32 cellular contexts compared by ENCODE assay signal in the genomic region with DNA sequence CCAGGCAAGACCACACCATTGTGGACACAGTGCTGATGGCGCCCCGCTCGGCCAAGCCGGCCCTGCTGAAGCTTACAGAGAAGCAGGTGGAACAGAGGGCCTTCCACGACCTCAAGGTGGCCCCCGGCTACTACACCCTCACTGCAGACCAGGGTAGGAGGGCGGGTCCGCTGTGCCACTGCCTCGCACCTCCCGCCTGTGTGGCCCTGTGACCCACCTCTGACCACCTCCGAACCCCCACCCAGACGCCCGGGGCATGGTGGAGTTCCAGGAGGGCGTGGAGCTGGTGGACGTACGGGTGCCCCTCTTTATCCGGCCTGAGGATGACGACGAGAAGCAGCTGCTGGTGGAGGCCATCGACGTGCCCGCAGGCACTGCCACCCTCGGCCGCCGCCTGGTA.
"Had no signal": no experiment of that assay in that cellular context is flagged by ENCODE, and none has a peak within 500 bp of the region (broad histone marks: within the 10 kb centered on the region; RNA-seq: fewer than 3 reads in every experiment).

No MANE protein-coding gene starts in this region.

- H3K27me3 ChIP-seq: ascending aorta, cardiac muscle cell, MG63, Peyer's patch had no signal

- H3K4me3 ChIP-seq: ascending aorta, cardiac muscle cell, MG63, Peyer's patch had no signal

- ATAC-seq: activated T-cell treated with anti-CD3 and anti-CD28 coated beads, Interleukin-2, amount 50 U/mL, for 4 hours; PC-3 had no signal

- H3K27me3 Mint-ChIP-seq: activated CD4-positive, alpha-beta memory T cell treated with anti-CD3 and anti-CD28 coated beads for 36 hours; activated naive CD8-positive, alpha-beta T cell treated with anti-CD3 and anti-CD28 coated beads for 36 hours; central memory CD8-positive, alpha-beta T cell had no signal

- H3K27ac Mint-ChIP-seq: activated CD4-positive, alpha-beta memory T cell treated with anti-CD3 and anti-CD28 coated beads for 36 hours; activated naive CD4-positive, alpha-beta T cell treated with anti-CD3 and anti-CD28 coated beads for 36 hours; activated naive CD8-positive, alpha-beta T cell treated with anti-CD3 and anti-CD28 coated beads for 36 hours; activated T-helper 1 cell treated with anti-CD3 and anti-CD28 coated beads, Interleukin-12 subunit alpha, Interleukin-12 subunit beta, Interleukin-2, Interleukin-4 antibody, amounts not matched to agents 30 ng/mL and 10 ng/mL and 1 ng/mL, durations not matched to agents 14 hours and 24 hours and 36 hours; T-helper 2 cell treated with Interferon-gamma antibody and Interleukin-4, amounts not matched to agents 5 μg/mL and 100 μg/mL, for 36 hours had no signal

- H3K27ac ChIP-seq: ascending aorta, cardiac muscle cell, Peyer's patch had no signal

- H3K9me3 Mint-ChIP-seq: activated CD4-positive, alpha-beta memory T cell treated with anti-CD3 and anti-CD28 coated beads for 36 hours; activated naive CD4-positive, alpha-beta T cell treated with anti-CD3 and anti-CD28 coated beads for 36 hours; activated naive CD8-positive, alpha-beta T cell treated with anti-CD3 and anti-CD28 coated beads for 36 hours; activated T-cell treated with anti-CD3 and anti-CD28 coated beads, Interleukin-2, amount 50 U/mL, for 4 hours; activated T-helper 1 cell treated with anti-CD3 and anti-CD28 coated beads, Interleukin-12 subunit alpha, Interleukin-12 subunit beta, Interleukin-2, Interleukin-4 antibody, amounts not matched to agents 30 ng/mL and 10 ng/mL and 1 ng/mL, durations not matched to agents 14 hours and 24 hours and 36 hours; central memory CD8-positive, alpha-beta T cell; T-helper 2 cell treated with Interferon-gamma antibody and Interleukin-4, amounts not matched to agents 5 μg/mL and 100 μg/mL, for 36 hours had no signal

- H3K9me3 ChIP-seq: ascending aorta, MG63, Peyer's patch had no signal

- DNase-seq: activated CD4-positive, alpha-beta memory T cell treated with anti-CD3 and anti-CD28 coated beads for 36 hours; activated CD4-positive, alpha-beta T cell treated with anti-CD3 and anti-CD28 coated beads for 4 hours; activated CD4-positive, alpha-beta T cell treated with anti-CD3 and anti-CD28 coated beads, Interleukin-2, amount 50 U/mL, for 1 hour; activated CD4-positive, CD25-positive, alpha-beta regulatory T cell treated with anti-CD3 and anti-CD28 coated beads, Interleukin-2, amount 50 U/mL, for 72 hours; activated CD8-positive, alpha-beta memory T cell treated with anti-CD3 and anti-CD28 coated beads, Interleukin-2, amount 50 U/mL, for 4 hours; activated gamma-delta T cell treated with Interleukin-2 at 50 U/mL for 16 hours; activated naive CD4-positive, alpha-beta T cell treated with anti-CD3 and anti-CD28 coated beads for 36 hours; activated naive CD8-positive, alpha-beta T cell treated with anti-CD3 and anti-CD28 coated beads for 36 hours; activated T-cell treated with anti-CD3 and anti-CD28 coated beads for 4 hours; activated T-cell treated with anti-CD3 and anti-CD28 coated beads, Interleukin-2, amount 50 U/mL, for 4 hours; amniotic stem cell; Kasumi-1; KG1; MG63; NCI-H1048; NCI-H1105 treated with DMSO at 0.1 percent for 48 hours; NCI-H1436; NCI-H1694; NCI-H2029; NCI-H510A; NCI-H526; NCI-H748 treated with DMSO at 0.1 percent for 48 hours; NK-92 treated with Interleukin-12 subunit alpha and Interleukin-12 subunit beta, amount 100 ng/mL, for 24 hours; PC-3; Peyer's patch; Right ventricle myocardium superior; RPMI8226 had no signal

- H3K36me3 Mint-ChIP-seq: activated CD4-positive, alpha-beta memory T cell treated with anti-CD3 and anti-CD28 coated beads for 36 hours; activated naive CD8-positive, alpha-beta T cell treated with anti-CD3 and anti-CD28 coated beads for 36 hours had no signal

- H3K4me1 ChIP-seq: ascending aorta, Peyer's patch had no signal

- H3K4me1 Mint-ChIP-seq: central memory CD8-positive, alpha-beta T cell had no signal

- H3K4me3 Mint-ChIP-seq: activated CD4-positive, alpha-beta memory T cell treated with anti-CD3 and anti-CD28 coated beads for 36 hours; activated naive CD4-positive, alpha-beta T cell treated with anti-CD3 and anti-CD28 coated beads for 36 hours; activated naive CD8-positive, alpha-beta T cell treated with anti-CD3 and anti-CD28 coated beads for 36 hours; activated T-cell treated with anti-CD3 and anti-CD28 coated beads, Interleukin-2, amount 50 U/mL, for 4 hours; activated T-helper 1 cell treated with anti-CD3 and anti-CD28 coated beads, Interleukin-12 subunit alpha, Interleukin-12 subunit beta, Interleukin-2, Interleukin-4 antibody, amounts not matched to agents 30 ng/mL and 10 ng/mL and 1 ng/mL, durations not matched to agents 14 hours and 24 hours and 36 hours; central memory CD8-positive, alpha-beta T cell; T-helper 2 cell treated with Interferon-gamma antibody and Interleukin-4, amounts not matched to agents 5 μg/mL and 100 μg/mL, for 36 hours had no signal

- H3K36me3 ChIP-seq: ascending aorta, cardiac muscle cell, MG63 had no signal
